12 cellular contexts compared by ENCODE assay signal in the genomic region with DNA sequence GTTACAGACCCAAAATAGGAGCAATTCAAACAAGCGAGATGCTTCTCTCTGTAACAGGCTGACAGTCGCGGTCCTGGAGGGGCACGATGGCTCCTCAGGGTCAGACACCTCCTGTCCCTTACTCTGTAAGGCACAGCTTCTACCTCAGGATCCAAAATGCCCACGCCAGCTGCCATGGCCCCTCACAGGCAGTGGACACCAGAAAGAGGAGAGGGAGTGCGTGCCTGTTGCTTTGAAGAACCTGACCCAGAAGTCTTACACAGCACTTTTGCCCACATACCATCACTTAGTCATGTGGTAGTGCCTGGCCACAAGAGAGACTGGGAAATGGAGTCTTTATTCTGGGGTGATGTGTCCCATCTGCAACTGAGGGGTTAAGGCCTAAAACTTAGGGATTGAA. TPM values are rescaled to one million over a fixed set of nuclear protein-coding genes. Genes with fewer than 3 reads are reported as not detected.
DNase-seq lines count a peak whose midpoint lies in the region; ATAC-seq and TF ChIP-seq lines count a peak whose summit lies in the region.
"Had no signal": no experiment of that assay in that cellular context is flagged by ENCODE, and none has a peak within 500 bp of the region (broad histone marks: within the 10 kb centered on the region; RNA-seq: fewer than 3 reads in every experiment).

No MANE protein-coding gene starts in this region.

- H3K9me3 Mint-ChIP-seq in neural crest cell = no peaks in the 10 kb centered on the region

- DNase-seq in heart left ventricle (no peak), Right ventricle myocardium inferior (ENCODE audit: missing footprints) (no peak), neural crest cell (ENCODE audit: low read depth, low spot score) (no peak), uterus (no peak), T-helper 9 cell (no peak), NCI-H146 (lab: John Stamatoyannopoulos, UW) (no peak)
- no peak for DNase-seq in stimulated activated naive CD4-positive, alpha-beta T cell (lab: John Stamatoyannopoulos, UW)
- DNase-seq: activated CD4-positive, alpha-beta memory T cell treated with anti-CD3 and anti-CD28 coated beads for 36 hours had no signal

- H3K27ac ChIP-seq in heart left ventricle (peak overlapping the region in 3 of 12 donors; percentile 79 to 82 (median 80)), ectodermal cell (ENCODE audit: insufficient read depth, low read depth, low read length, poor library complexity, severe bottlenecking) (peak overlapping the region; percentile 98), uterus (peak overlapping the region; percentile 72 to 93)

- H3K4me1 Mint-ChIP-seq in neural crest cell = peaks cover 53% of the 10 kb centered on the region

- peaks cover 2% of the 10 kb centered on the region for H3K36me3 Mint-ChIP-seq in neural crest cell (ENCODE audit: low read depth)
- H3K36me3 Mint-ChIP-seq: activated CD4-positive, alpha-beta memory T cell treated with anti-CD3 and anti-CD28 coated beads for 36 hours had no signal

- ATAC-seq in heart left ventricle (peak in 3 of 4 donors; percentile 19 to 25 (median 20)), Right ventricle myocardium inferior (no peak)
- ATAC-seq: left lobe of liver had no signal

- TF ChIP-seq POLR2A in heart left ventricle (IDR thresholded peaks at IDR 0.05) (no peak), uterus (IDR thresholded peaks at IDR 0.05) (no peak)

- H3K27me3 ChIP-seq in heart left ventricle (no peaks in the 10 kb centered on the region), ectodermal cell (ENCODE audit: control insufficient read depth, insufficient read depth, low read length, poor library complexity, severe bottlenecking) (no peaks in the 10 kb centered on the region), uterus (no peaks in the 10 kb centered on the region)

- H3K4me3 ChIP-seq in heart left ventricle (no peak overlapping the region), ectodermal cell (ENCODE audit: insufficient read depth, low read depth, low read length) (no peak overlapping the region), uterus (no peak overlapping the region)
- H3K4me3 ChIP-seq: prostate gland had no signal

- H3K27me3 Mint-ChIP-seq in neural crest cell (ENCODE audit: low read depth) = no peaks in the 10 kb centered on the region
- H3K27me3 Mint-ChIP-seq: activated CD4-positive, alpha-beta memory T cell treated with anti-CD3 and anti-CD28 coated beads for 36 hours had no signal

- peaks cover 0 to 35% (median 25%) of the 10 kb centered on the region in 12 donors for H3K4me1 ChIP-seq in heart left ventricle
- peaks cover 38% of the 10 kb centered on the region for H3K4me1 ChIP-seq in ectodermal cell (ENCODE audit: control insufficient read depth, insufficient read depth, low read length)
- H3K4me1 ChIP-seq in uterus = peaks cover 0 to 7% of the 10 kb centered on the region in 2 donors
- H3K4me1 ChIP-seq: prostate gland had no signal

- intact Hi-C loops in heart left ventricle (cut with DNase I) (loop anchor here in 1 of 10 donors (5.0 kb wide), 1 partner anchor 36 kb away; no protein-coding TSS in a partner anchor), Right ventricle myocardium inferior (cut with DNase I) (no loop called here), uterus (cut with DNase I; ENCODE audit: low total_unique reads) (no loop called here)

- peak overlapping the region; percentile 60 for H3K27ac Mint-ChIP-seq in neural crest cell (ENCODE audit: unreplicated experiment)
- H3K27ac Mint-ChIP-seq: activated CD4-positive, alpha-beta memory T cell treated with anti-CD3 and anti-CD28 coated beads for 36 hours; T-helper 2 cell treated with Interferon-gamma antibody and Interleukin-4, amounts not matched to agents 5 μg/mL and 100 μg/mL, for 36 hours had no signal

- 81 to 96% (median 89%) methylated on average over 6 of the region's 6 CpGs for WGBS in heart left ventricle, 4 donors
- 80 to 85% methylated on average over 5 of the region's 6 CpGs for WGBS in ectodermal cell, 2 experiments

- H3K4me3 Mint-ChIP-seq in neural crest cell = peak overlapping the region; percentile 9
- H3K4me3 Mint-ChIP-seq: activated CD4-positive, alpha-beta memory T cell treated with anti-CD3 and anti-CD28 coated beads for 36 hours; T-helper 2 cell treated with Interferon-gamma antibody and Interleukin-4, amounts not matched to agents 5 μg/mL and 100 μg/mL, for 36 hours had no signal

- H3K9me3 ChIP-seq in heart left ventricle = no peaks in the 10 kb centered on the region
- H3K9me3 ChIP-seq in ectodermal cell (ENCODE audit: control insufficient read depth, low read length) = no peaks in the 10 kb centered on the region
- no peaks in the 10 kb centered on the region for H3K9me3 ChIP-seq in uterus
- H3K9me3 ChIP-seq: prostate gland had no signal

- no peak for TF ChIP-seq CTCF in heart left ventricle (IDR thresholded peaks at IDR 0.05)
- TF ChIP-seq CTCF in neural crest cell (conservative IDR thresholded peaks at IDR 0.05) = no peak
- no peak for TF ChIP-seq CTCF in uterus (IDR thresholded peaks at IDR 0.05)

- no peaks in the 10 kb centered on the region for H3K36me3 ChIP-seq in heart left ventricle
- H3K36me3 ChIP-seq in ectodermal cell (ENCODE audit: control insufficient read depth, insufficient read depth, low read length) = no peaks in the 10 kb centered on the region
- H3K36me3 ChIP-seq in uterus = no peaks in the 10 kb centered on the region
- H3K36me3 ChIP-seq: prostate gland had no signal

RNA-seq across cellular contexts. Expression of a gene that starts 11.6 kb away (rescaled TPM):
- total RNA-seq in heart left ventricle (10 to 100 TPM; 27.2 to 49.8 (median 34.1) TPM), Right ventricle myocardium inferior (33.0 TPM), neural crest cell (88.9 and 91.0 TPM in 2 replicates), uterus (100 to 1,000 TPM in 1 of 4 donors, 10 to 100 TPM in 3; 22.5 to 117 (median 57.8) TPM)
- polyA plus RNA-seq in heart left ventricle = 10 to 100 TPM; 13.2 to 29.7 TPM
- 102 TPM for polyA plus RNA-seq in ectodermal cell (2013, experiment 1 of 4)
- polyA plus RNA-seq in ectodermal cell (2013, experiment 2 of 4) = 111 TPM
- polyA plus RNA-seq in ectodermal cell (2013, experiment 3 of 4) = 67.2 TPM
- polyA plus RNA-seq in ectodermal cell (2013, experiment 4 of 4) = 73.6 TPM
